In the genomic region with DNA sequence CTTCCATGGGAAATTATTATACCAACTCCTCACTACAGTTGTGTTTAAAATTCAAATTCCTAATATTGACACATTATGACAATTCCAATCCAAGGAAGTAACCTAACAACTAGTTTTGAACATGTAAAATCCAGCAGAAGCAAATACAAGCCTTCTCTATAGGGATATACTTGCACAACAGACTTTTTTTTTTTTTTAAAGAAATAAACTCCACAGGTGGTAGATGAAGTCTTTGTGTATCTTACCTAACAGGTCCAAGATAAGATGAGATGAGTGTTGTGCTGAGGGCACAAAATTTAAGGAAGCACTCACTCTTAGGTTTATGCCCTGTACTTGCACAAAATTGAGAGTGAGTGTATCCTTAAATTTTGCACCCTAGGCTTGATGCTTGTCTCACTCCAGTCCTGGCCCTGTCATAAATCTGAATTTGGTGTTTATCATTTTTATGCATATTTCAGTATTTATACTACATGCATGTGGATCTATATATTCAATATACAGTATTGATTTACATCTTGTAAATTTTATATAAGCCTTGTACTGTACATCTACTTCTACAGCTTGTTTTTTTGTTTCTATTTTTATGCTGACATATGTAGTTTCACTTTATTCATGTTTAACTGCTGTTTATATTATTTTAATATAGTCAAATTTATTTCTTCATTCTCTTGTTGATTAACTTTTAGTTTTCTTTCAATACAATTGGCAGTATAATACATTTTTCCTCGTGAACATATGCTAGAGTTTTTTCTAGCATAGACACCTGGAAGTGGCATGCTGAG, we compare ENCODE assay signal across 2 cellular contexts.
A peak's percentile ranks its signal among the peaks of the same experiment; 100 is the strongest.
TF ChIP-seq lines count a peak whose summit lies in the region.

No MANE protein-coding gene starts in this region.

TF ChIP-seq in IMR-90, 13 proteins besides CTCF, POLR2A, EP300 and RAD21:
- TF ChIP-seq MAFK (IDR thresholded peaks at IDR 0.05; ENCODE audit: low read depth, low read length) = peak; percentile 90
- TF ChIP-seq RFX5 (IDR thresholded peaks at IDR 0.05; ENCODE audit: low read depth, low read length) = no peak
- TF ChIP-seq CEBPB (IDR thresholded peaks at IDR 0.05; ENCODE audit: low read depth, low read length) = 0 out of 2 replicates have a peak, but pooled peaks have one; percentile 19

TF ChIP-seq in K562, 482 proteins besides CTCF, POLR2A, EP300 and RAD21:
- TF ChIP-seq MAFG (tag; conservative IDR thresholded peaks at IDR 0.05) (peak; percentile 63; the same call in 1 of the 2 replicates), MAFK (IDR thresholded peaks at IDR 0.05; ENCODE audit: low read length) (peak; percentile 61; the same call in 1 of the 2 replicates), MAFF (IDR thresholded peaks at IDR 0.05; ENCODE audit: low read length) (peak; percentile 56; the same call in 1 of the 2 replicates), PTRF (tag; IDR thresholded peaks at IDR 0.05) (no peak), LARP7 (IDR thresholded peaks at IDR 0.05) (no peak), BRD9 (IDR thresholded peaks at IDR 0.05; ENCODE audit: low read depth, partially characterized antibody) (no peak), ZNF316 (IDR thresholded peaks at IDR 0.05) (peak; percentile 90), GATA2 (CRISPR knock-in tag; IDR thresholded peaks at IDR 0.05) (no peak), C11orf30 (IDR thresholded peaks at IDR 0.05; ENCODE audit: low read depth) (peak; percentile 70)
